ENCODE assay signal across 22 cellular contexts in the genomic region with DNA sequence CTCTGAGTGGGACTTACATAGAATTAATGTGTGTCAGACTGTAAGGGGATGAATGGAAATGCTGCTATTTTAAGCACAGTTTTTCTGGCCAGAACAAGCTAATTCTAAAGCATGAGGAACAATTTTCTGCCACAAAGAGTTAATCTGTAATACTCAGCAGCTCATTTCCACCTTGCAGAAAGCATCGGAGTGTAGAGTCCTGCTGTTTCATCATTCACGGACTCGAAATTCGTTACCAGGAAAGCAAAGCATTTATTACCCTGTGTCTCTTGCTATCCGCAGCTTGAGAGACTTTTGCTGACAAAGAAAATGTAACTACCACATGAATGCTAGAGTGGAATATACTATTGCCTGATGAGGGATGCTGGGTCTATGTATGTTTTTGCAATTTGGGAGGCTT.
DNase-seq lines count a peak whose midpoint lies in the region; ATAC-seq and TF ChIP-seq lines count a peak whose summit lies in the region.
"Had no signal": no experiment of that assay in that cellular context is flagged by ENCODE, and none has a peak within 500 bp of the region (broad histone marks: within the 10 kb centered on the region; RNA-seq: fewer than 3 reads in every experiment).

No MANE protein-coding gene starts in this region.

- WGBS in right lobe of liver (ENCODE audit: insufficient coverage, low coverage, low lambda C conversion rate, missing lambda C conversion rate) = 14% methylated on average over 5 of the region's 5 CpGs

- no peaks in the 10 kb centered on the region for H3K27me3 ChIP-seq in CD8-positive, alpha-beta memory T cell (ENCODE audit: insufficient read depth, low read length, poor library complexity, severe bottlenecking)
- no peaks in the 10 kb centered on the region for H3K27me3 ChIP-seq in right lobe of liver

- intact Hi-C loops in activated CD4-positive, alpha-beta T cell treated with anti-CD3 and anti-CD28 coated beads, Interleukin-2, amount 10 ng/mL, durations not matched to agents 24 days and 14 days (cut with micrococcal nuclease) = no loop called here
- intact Hi-C loops in right lobe of liver (cut with DNase I) = no loop called here

- peaks cover 79% of the 10 kb centered on the region for H3K4me1 Mint-ChIP-seq in activated CD4-positive, alpha-beta T cell treated with anti-CD3 and anti-CD28 coated beads, Interleukin-2, amount 10 ng/mL, durations not matched to agents 24 days and 14 days
- peaks cover 95 to 100% (median 98%) of the 10 kb centered on the region in 3 donors for H3K4me1 Mint-ChIP-seq in CD8-positive, alpha-beta memory T cell
- H3K4me1 Mint-ChIP-seq in activated naive CD8-positive, alpha-beta T cell treated with anti-CD3 and anti-CD28 coated beads for 36 hours = peaks cover 94% of the 10 kb centered on the region
- peaks cover 60 to 98% (median 96%) of the 10 kb centered on the region in 4 donors for H3K4me1 Mint-ChIP-seq in naive thymus-derived CD8-positive, alpha-beta T cell

- CTCF ChIA-PET in CD8-positive, alpha-beta memory T cell (lab: Charles Lee) = interaction anchor here (1.0 kb wide), 1 partner anchor 12 kb away, joined by 3 read pairs; no protein-coding TSS in a partner anchor

- peak overlapping the region; percentile 86 for H3K27ac Mint-ChIP-seq in activated CD4-positive, alpha-beta T cell treated with anti-CD3 and anti-CD28 coated beads, Interleukin-2, amount 10 ng/mL, durations not matched to agents 24 days and 14 days
- peak overlapping the region; percentile 68 to 98 (median 96) for H3K27ac Mint-ChIP-seq in CD8-positive, alpha-beta memory T cell
- H3K27ac Mint-ChIP-seq in activated naive CD8-positive, alpha-beta T cell treated with anti-CD3 and anti-CD28 coated beads for 36 hours = peak overlapping the region; percentile 85
- H3K27ac Mint-ChIP-seq in naive thymus-derived CD8-positive, alpha-beta T cell = peak overlapping the region in 7 of 10 donors; percentile 51 to 92 (median 75)
- H3K27ac Mint-ChIP-seq: H9 had no signal

- TF ChIP-seq CTCF in right lobe of liver (IDR thresholded peaks at IDR 0.05) = no peak

- H3K4me1 ChIP-seq in CD8-positive, alpha-beta memory T cell (ENCODE audit: insufficient read depth, low read length) = peaks cover 92% of the 10 kb centered on the region
- no peaks in the 10 kb centered on the region for H3K4me1 ChIP-seq in right lobe of liver

- H3K36me3 Mint-ChIP-seq in activated CD4-positive, alpha-beta T cell treated with anti-CD3 and anti-CD28 coated beads, Interleukin-2, amount 10 ng/mL, durations not matched to agents 24 days and 14 days (ENCODE audit: low read depth) = peaks cover 69% of the 10 kb centered on the region
- peaks cover 11 to 87% (median 20%) of the 10 kb centered on the region in 3 donors for H3K36me3 Mint-ChIP-seq in CD8-positive, alpha-beta memory T cell
- H3K36me3 Mint-ChIP-seq in activated naive CD8-positive, alpha-beta T cell treated with anti-CD3 and anti-CD28 coated beads for 36 hours = peaks cover 78% of the 10 kb centered on the region
- peaks cover 4 to 71% (median 6%) of the 10 kb centered on the region in 3 donors for H3K36me3 Mint-ChIP-seq in naive thymus-derived CD8-positive, alpha-beta T cell

- no peak for ATAC-seq in naive thymus-derived CD8-positive, alpha-beta T cell
- ATAC-seq in right lobe of liver = no peak
- ATAC-seq: Right ventricle myocardium inferior had no signal

- H3K36me3 ChIP-seq in CD8-positive, alpha-beta memory T cell (ENCODE audit: insufficient read depth, low read length) = peaks cover 40% of the 10 kb centered on the region
- no peaks in the 10 kb centered on the region for H3K36me3 ChIP-seq in right lobe of liver

- no peak for DNase-seq in activated CD4-positive, alpha-beta T cell treated with anti-CD3 and anti-CD28 coated beads, Interleukin-2, amount 10 ng/mL, durations not matched to agents 24 days and 14 days
- no peak for DNase-seq in activated CD4-positive, alpha-beta T cell treated with anti-CD3 and anti-CD28 coated beads for 48 hours
- no peak for DNase-seq in CD8-positive, alpha-beta memory T cell
- DNase-seq in activated naive CD8-positive, alpha-beta T cell treated with anti-CD3 and anti-CD28 coated beads for 36 hours = no peak
- no peak for DNase-seq in naive thymus-derived CD8-positive, alpha-beta T cell
- no peak for DNase-seq in ecto neural progenitor cell (ENCODE audit: low spot score)
- DNase-seq in right lobe of liver = no peak
- no peak for DNase-seq in nucleus accumbens (lab: John Stamatoyannopoulos, UW)
- DNase-seq: 8988T; activated CD8-positive, alpha-beta memory T cell treated with anti-CD3 and anti-CD28 coated beads, Interleukin-2, amount 50 U/mL, for 48 hours; activated naive CD4-positive, alpha-beta T cell treated with anti-CD3 and anti-CD28 coated beads, Interleukin-2, amount 10 ng/mL, durations not matched to agents 7 days and 5 days; AML-193; effector memory CD4-positive, alpha-beta T cell; H9; NCI-H1048; NCI-H2029 treated with DMSO at 0.1 percent for 48 hours; NCI-H446; retina; stimulated activated CD4-positive, alpha-beta T cell treated with anti-CD3 and anti-CD28 coated beads, Interleukin-4, amount 100 ng/mL, for 4 hours; trophoblast cell had no signal

- peaks cover 4% of the 10 kb centered on the region for H3K9me3 Mint-ChIP-seq in activated CD4-positive, alpha-beta T cell treated with anti-CD3 and anti-CD28 coated beads, Interleukin-2, amount 10 ng/mL, durations not matched to agents 24 days and 14 days
- no peaks in the 10 kb centered on the region for H3K9me3 Mint-ChIP-seq in CD8-positive, alpha-beta memory T cell
- H3K9me3 Mint-ChIP-seq in activated naive CD8-positive, alpha-beta T cell treated with anti-CD3 and anti-CD28 coated beads for 36 hours = peaks cover 2% of the 10 kb centered on the region
- H3K9me3 Mint-ChIP-seq in naive thymus-derived CD8-positive, alpha-beta T cell = no peaks in the 10 kb centered on the region
- H3K9me3 Mint-ChIP-seq: activated naive CD4-positive, alpha-beta T cell treated with anti-CD3 and anti-CD28 coated beads, Interleukin-2, amount 10 ng/mL, durations not matched to agents 7 days and 5 days; H9 had no signal

- POLR2A ChIA-PET in CD8-positive, alpha-beta memory T cell (lab: Charles Lee) = no interaction called here
- POLR2A ChIA-PET in naive thymus-derived CD8-positive, alpha-beta T cell (lab: Charles Lee) = interaction anchor here (1.2 kb wide), 1 partner anchor 12 kb away, joined by 3 read pairs; no protein-coding TSS in a partner anchor

- H3K9me3 ChIP-seq in CD8-positive, alpha-beta memory T cell (ENCODE audit: low read length) = no peaks in the 10 kb centered on the region
- no peaks in the 10 kb centered on the region for H3K9me3 ChIP-seq in right lobe of liver

- no peak overlapping the region for H3K4me3 Mint-ChIP-seq in activated CD4-positive, alpha-beta T cell treated with anti-CD3 and anti-CD28 coated beads, Interleukin-2, amount 10 ng/mL, durations not matched to agents 24 days and 14 days
- H3K4me3 Mint-ChIP-seq in CD8-positive, alpha-beta memory T cell = peak overlapping the region in 5 of 7 donors; percentile 10 to 69 (median 48)
- H3K4me3 Mint-ChIP-seq in activated naive CD8-positive, alpha-beta T cell treated with anti-CD3 and anti-CD28 coated beads for 36 hours = no peak overlapping the region
- H3K4me3 Mint-ChIP-seq in naive thymus-derived CD8-positive, alpha-beta T cell = peak overlapping the region in 6 of 10 donors; percentile 3 to 51 (median 24)
- H3K4me3 Mint-ChIP-seq: activated naive CD4-positive, alpha-beta T cell treated with anti-CD3 and anti-CD28 coated beads, Interleukin-2, amount 10 ng/mL, durations not matched to agents 7 days and 5 days; H9 had no signal

- TF ChIP-seq POLR2A in right lobe of liver (IDR thresholded peaks at IDR 0.05) = no peak

- no peak overlapping the region for H3K4me3 ChIP-seq in CD8-positive, alpha-beta memory T cell (ENCODE audit: low read length)
- H3K4me3 ChIP-seq in right lobe of liver = no peak overlapping the region
- H3K4me3 ChIP-seq: lung had no signal

- no peak overlapping the region for H3K27ac ChIP-seq in CD8-positive, alpha-beta memory T cell (ENCODE audit: low read depth, low read length)
- no peak overlapping the region for H3K27ac ChIP-seq in right lobe of liver

- no peaks in the 10 kb centered on the region for H3K27me3 Mint-ChIP-seq in activated CD4-positive, alpha-beta T cell treated with anti-CD3 and anti-CD28 coated beads, Interleukin-2, amount 10 ng/mL, durations not matched to agents 24 days and 14 days
- no peaks in the 10 kb centered on the region for H3K27me3 Mint-ChIP-seq in CD8-positive, alpha-beta memory T cell
- H3K27me3 Mint-ChIP-seq in activated naive CD8-positive, alpha-beta T cell treated with anti-CD3 and anti-CD28 coated beads for 36 hours = no peaks in the 10 kb centered on the region
- peaks cover 0 to 2% (median 0%) of the 10 kb centered on the region in 5 donors for H3K27me3 Mint-ChIP-seq in naive thymus-derived CD8-positive, alpha-beta T cell
- H3K27me3 Mint-ChIP-seq: activated naive CD4-positive, alpha-beta T cell treated with anti-CD3 and anti-CD28 coated beads, Interleukin-2, amount 10 ng/mL, durations not matched to agents 7 days and 5 days had no signal

Comparison
In these comparisons a context has a peak if more than half of its experiments do, and no peak if none do; other contexts are left out.
1. H3K4me3 Mint-ChIP-seq: peak in CD8-positive, alpha-beta memory T cell (5 of 7) and naive thymus-derived CD8-positive, alpha-beta T cell (6 of 10); none in activated CD4-positive, alpha-beta T cell treated with anti-CD3 and anti-CD28 coated beads, Interleukin-2, amount 10 ng/mL, durations not matched to agents 24 days and 14 days (single experiment) and activated naive CD8-positive, alpha-beta T cell treated with anti-CD3 and anti-CD28 coated beads for 36 hours (single experiment).
2. Peak in every context shown above with its lines, with median percentiles within 50 percentile points of each other: H3K27ac Mint-ChIP-seq.